In the genomic region with DNA sequence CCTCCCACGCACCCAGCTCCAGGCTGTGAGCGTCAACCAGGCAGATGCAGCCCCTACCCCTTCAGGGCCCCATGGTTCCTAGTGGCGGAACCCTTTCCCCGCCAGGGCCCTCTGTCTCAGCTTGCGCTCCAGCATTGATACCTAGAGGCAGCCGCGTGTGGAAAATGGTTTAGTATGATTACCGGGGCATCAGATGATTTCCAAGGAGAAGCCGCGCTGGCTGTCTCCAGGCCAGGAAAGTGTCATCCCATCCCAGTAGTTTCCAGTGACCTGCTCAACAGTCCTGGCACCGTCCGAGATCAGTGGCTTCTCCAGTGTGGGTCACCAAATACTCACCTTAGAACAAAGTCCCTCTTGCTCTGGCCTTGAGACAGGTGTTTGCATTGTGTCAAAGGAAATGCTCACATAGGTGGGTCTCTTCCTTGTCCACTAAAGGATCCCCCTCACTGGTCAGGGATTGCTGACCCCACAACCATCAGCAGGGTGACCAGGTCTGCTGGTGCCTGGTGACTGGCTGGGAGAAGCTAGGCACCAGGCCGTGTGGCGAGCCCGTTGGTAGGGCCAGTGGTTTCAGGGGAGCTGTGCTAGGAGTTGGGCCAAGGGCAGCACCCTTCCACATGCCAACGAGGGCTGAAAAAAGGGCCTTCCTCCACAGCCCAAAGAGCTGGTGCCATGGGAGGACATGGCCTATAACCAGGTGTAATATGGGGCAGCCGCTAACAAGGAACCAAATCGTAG, we compare ENCODE assay signal across 16 cellular contexts.
DNase-seq lines count a peak whose midpoint lies in the region; ATAC-seq and TF ChIP-seq lines count a peak whose summit lies in the region.
"Had no signal": no experiment of that assay in that cellular context is flagged by ENCODE, and none has a peak within 500 bp of the region (broad histone marks: within the 10 kb centered on the region; RNA-seq: fewer than 3 reads in every experiment).

No MANE protein-coding gene starts in this region.

- H3K4me1 ChIP-seq in right atrium auricular region (no peaks in the 10 kb centered on the region), spleen (no peaks in the 10 kb centered on the region), uterus (no peaks in the 10 kb centered on the region), mucosa of descending colon (ENCODE audit: low read depth) (no peaks in the 10 kb centered on the region)
- H3K4me1 ChIP-seq: SJCRH30 had no signal

- DNase-seq in right atrium auricular region (ENCODE audit: low spot score) (peak; percentile 26), left ventricle myocardium superior (no peak), iPS-NIHi7 (ENCODE audit: extremely low spot score) (peak; percentile 3), spleen (peak; percentile 46), uterus (no peak), mucosa of descending colon (no peak), RKO (ENCODE audit: low spot score) (no peak)
- DNase-seq: CD4-positive, alpha-beta memory T cell; KBM-7; NCI-H1092; NCI-H2227 treated with DMSO at 0.1 percent for 48 hours; NCI-H526; SJCRH30 had no signal

- no peak overlapping the region for H3K4me3 ChIP-seq in right atrium auricular region
- H3K4me3 ChIP-seq in spleen = no peak overlapping the region
- no peak overlapping the region for H3K4me3 ChIP-seq in uterus
- no peak overlapping the region for H3K4me3 ChIP-seq in mucosa of descending colon
- H3K4me3 ChIP-seq: SJCRH30 had no signal

- intact Hi-C loops in left ventricle myocardium superior (cut with micrococcal nuclease) = no loop called here
- intact Hi-C loops in spleen (cut with DNase I; ENCODE audit: low total_unique reads) = no loop called here
- intact Hi-C loops in uterus (cut with DNase I; ENCODE audit: low total_unique reads) = no loop called here
- intact Hi-C loops in mucosa of descending colon (cut with DNase I, micrococcal nuclease) = no loop called here

- 91 to 95% (median 93%) methylated on average over 18 of the region's 18 CpGs for WGBS in spleen, 5 donors

- ATAC-seq in left ventricle myocardium superior (no peak), GM18909 (IDR thresholded peaks at IDR 0.05; ENCODE audit: poor library complexity, unreplicated experiment) (no peak), mucosa of descending colon (no peak)

- H3K27me3 ChIP-seq in right atrium auricular region (no peaks in the 10 kb centered on the region), spleen (replicated peaks in 1 of 7) (peaks cover 0 to 5% (median 0%) of the 10 kb centered on the region in 7 donors), uterus (no peaks in the 10 kb centered on the region)
- H3K27me3 ChIP-seq: SJCRH30 had no signal

- TF ChIP-seq POLR2A in spleen (IDR thresholded peaks at IDR 0.05) = no peak
- no peak for TF ChIP-seq POLR2A in uterus (IDR thresholded peaks at IDR 0.05)

- H3K9me3 ChIP-seq in right atrium auricular region (no peaks in the 10 kb centered on the region), spleen (no peaks in the 10 kb centered on the region), uterus (no peaks in the 10 kb centered on the region), mucosa of descending colon (no peaks in the 10 kb centered on the region)
- H3K9me3 ChIP-seq: SJCRH30 had no signal

- TF ChIP-seq CTCF in right atrium auricular region (IDR thresholded peaks at IDR 0.05) = no peak
- no peak for TF ChIP-seq CTCF in spleen (IDR thresholded peaks at IDR 0.05 in 8 of 11, conservative IDR thresholded peaks at IDR 0.05 in 3 of 11)
- no peak for TF ChIP-seq CTCF in uterus (IDR thresholded peaks at IDR 0.05)
- no peak for TF ChIP-seq CTCF in mucosa of descending colon (IDR thresholded peaks at IDR 0.05)

- no peaks in the 10 kb centered on the region for H3K36me3 ChIP-seq in right atrium auricular region
- H3K36me3 ChIP-seq in spleen = no peaks in the 10 kb centered on the region
- H3K36me3 ChIP-seq in uterus = no peaks in the 10 kb centered on the region
- H3K36me3 ChIP-seq in mucosa of descending colon (ENCODE audit: low read depth) = no peaks in the 10 kb centered on the region
- H3K36me3 ChIP-seq: SJCRH30 had no signal

- H3K27ac ChIP-seq in right atrium auricular region = no peak overlapping the region
- H3K27ac ChIP-seq in spleen = no peak overlapping the region
- H3K27ac ChIP-seq in uterus = no peak overlapping the region
- H3K27ac ChIP-seq: HL-60, RWPE1, SJCRH30 had no signal

Comparison
In these comparisons a context has a peak if more than half of its experiments do, and no peak if none do; other contexts are left out.
1. DNase-seq: peak in right atrium auricular region (single experiment), iPS-NIHi7 (single experiment) and spleen (single experiment); none in left ventricle myocardium superior (single experiment), uterus (0 of 2), mucosa of descending colon (0 of 3) and RKO (single experiment).